ENCODE assay signal across 1 cellular context in the genomic region with DNA sequence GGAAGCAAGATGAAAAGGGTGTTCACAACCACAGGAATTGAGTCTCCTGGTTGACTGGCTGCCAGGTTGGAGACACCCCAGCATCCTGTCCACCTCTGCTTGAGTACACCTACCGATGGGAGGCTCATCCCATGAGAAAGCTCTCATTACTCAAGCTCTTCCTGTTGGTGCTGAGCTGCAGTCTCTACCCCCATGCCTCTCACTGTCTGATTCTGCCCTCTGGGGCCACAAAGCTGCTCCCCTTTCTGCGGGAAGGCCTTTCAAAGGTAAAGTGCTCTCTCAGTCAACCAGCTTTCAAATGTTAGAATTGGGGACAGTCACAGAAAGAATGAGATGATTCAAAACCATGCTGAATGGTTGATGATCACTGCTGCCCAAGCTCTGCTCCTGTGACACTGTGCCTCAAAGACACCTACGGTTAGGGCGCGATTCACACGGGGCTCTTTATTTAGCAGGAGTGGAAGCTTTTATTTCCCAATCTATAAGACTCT.
TF ChIP-seq lines count a peak whose summit lies in the region.

No MANE protein-coding gene starts in this region.

TF ChIP-seq in GM12878, 131 proteins besides CTCF, POLR2A, EP300 and RAD21 (continued from another document):
- TF ChIP-seq, protein P1, sequence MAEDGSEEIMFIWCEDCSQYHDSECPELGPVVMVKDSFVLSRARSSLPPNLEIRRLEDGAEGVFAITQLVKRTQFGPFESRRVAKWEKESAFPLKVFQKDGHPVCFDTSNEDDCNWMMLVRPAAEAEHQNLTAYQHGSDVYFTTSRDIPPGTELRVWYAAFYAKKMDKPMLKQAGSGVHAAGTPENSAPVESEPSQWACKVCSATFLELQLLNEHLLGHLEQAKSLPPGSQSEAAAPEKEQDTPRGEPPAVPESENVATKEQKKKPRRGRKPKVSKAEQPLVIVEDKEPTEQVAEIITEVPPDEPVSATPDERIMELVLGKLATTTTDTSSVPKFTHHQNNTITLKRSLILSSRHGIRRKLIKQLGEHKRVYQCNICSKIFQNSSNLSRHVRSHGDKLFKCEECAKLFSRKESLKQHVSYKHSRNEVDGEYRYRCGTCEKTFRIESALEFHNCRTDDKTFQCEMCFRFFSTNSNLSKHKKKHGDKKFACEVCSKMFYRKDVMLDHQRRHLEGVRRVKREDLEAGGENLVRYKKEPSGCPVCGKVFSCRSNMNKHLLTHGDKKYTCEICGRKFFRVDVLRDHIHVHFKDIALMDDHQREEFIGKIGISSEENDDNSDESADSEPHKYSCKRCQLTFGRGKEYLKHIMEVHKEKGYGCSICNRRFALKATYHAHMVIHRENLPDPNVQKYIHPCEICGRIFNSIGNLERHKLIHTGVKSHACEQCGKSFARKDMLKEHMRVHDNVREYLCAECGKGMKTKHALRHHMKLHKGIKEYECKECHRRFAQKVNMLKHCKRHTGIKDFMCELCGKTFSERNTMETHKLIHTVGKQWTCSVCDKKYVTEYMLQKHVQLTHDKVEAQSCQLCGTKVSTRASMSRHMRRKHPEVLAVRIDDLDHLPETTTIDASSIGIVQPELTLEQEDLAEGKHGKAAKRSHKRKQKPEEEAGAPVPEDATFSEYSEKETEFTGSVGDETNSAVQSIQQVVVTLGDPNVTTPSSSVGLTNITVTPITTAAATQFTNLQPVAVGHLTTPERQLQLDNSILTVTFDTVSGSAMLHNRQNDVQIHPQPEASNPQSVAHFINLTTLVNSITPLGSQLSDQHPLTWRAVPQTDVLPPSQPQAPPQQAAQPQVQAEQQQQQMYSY (CRISPR knock-in tag; IDR thresholded peaks at IDR 0.05), result no peak
- TF ChIP-seq, protein P2, sequence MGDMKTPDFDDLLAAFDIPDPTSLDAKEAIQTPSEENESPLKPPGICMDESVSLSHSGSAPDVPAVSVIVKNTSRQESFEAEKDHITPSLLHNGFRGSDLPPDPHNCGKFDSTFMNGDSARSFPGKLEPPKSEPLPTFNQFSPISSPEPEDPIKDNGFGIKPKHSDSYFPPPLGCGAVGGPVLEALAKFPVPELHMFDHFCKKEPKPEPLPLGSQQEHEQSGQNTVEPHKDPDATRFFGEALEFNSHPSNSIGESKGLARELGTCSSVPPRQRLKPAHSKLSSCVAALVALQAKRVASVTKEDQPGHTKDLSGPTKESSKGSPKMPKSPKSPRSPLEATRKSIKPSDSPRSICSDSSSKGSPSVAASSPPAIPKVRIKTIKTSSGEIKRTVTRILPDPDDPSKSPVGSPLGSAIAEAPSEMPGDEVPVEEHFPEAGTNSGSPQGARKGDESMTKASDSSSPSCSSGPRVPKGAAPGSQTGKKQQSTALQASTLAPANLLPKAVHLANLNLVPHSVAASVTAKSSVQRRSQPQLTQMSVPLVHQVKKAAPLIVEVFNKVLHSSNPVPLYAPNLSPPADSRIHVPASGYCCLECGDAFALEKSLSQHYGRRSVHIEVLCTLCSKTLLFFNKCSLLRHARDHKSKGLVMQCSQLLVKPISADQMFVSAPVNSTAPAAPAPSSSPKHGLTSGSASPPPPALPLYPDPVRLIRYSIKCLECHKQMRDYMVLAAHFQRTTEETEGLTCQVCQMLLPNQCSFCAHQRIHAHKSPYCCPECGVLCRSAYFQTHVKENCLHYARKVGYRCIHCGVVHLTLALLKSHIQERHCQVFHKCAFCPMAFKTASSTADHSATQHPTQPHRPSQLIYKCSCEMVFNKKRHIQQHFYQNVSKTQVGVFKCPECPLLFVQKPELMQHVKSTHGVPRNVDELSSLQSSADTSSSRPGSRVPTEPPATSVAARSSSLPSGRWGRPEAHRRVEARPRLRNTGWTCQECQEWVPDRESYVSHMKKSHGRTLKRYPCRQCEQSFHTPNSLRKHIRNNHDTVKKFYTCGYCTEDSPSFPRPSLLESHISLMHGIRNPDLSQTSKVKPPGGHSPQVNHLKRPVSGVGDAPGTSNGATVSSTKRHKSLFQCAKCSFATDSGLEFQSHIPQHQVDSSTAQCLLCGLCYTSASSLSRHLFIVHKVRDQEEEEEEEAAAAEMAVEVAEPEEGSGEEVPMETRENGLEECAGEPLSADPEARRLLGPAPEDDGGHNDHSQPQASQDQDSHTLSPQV (IDR thresholded peaks at IDR 0.05), result no peak
- no peak for TF ChIP-seq CHD1 (IDR thresholded peaks at IDR 0.05; ENCODE audit: low read depth, low read length)
- TF ChIP-seq KAT2A (conservative IDR thresholded peaks at IDR 0.05; ENCODE audit: control insufficient read depth, low read depth, low read length), result no peak
- TF ChIP-seq, protein P3, sequence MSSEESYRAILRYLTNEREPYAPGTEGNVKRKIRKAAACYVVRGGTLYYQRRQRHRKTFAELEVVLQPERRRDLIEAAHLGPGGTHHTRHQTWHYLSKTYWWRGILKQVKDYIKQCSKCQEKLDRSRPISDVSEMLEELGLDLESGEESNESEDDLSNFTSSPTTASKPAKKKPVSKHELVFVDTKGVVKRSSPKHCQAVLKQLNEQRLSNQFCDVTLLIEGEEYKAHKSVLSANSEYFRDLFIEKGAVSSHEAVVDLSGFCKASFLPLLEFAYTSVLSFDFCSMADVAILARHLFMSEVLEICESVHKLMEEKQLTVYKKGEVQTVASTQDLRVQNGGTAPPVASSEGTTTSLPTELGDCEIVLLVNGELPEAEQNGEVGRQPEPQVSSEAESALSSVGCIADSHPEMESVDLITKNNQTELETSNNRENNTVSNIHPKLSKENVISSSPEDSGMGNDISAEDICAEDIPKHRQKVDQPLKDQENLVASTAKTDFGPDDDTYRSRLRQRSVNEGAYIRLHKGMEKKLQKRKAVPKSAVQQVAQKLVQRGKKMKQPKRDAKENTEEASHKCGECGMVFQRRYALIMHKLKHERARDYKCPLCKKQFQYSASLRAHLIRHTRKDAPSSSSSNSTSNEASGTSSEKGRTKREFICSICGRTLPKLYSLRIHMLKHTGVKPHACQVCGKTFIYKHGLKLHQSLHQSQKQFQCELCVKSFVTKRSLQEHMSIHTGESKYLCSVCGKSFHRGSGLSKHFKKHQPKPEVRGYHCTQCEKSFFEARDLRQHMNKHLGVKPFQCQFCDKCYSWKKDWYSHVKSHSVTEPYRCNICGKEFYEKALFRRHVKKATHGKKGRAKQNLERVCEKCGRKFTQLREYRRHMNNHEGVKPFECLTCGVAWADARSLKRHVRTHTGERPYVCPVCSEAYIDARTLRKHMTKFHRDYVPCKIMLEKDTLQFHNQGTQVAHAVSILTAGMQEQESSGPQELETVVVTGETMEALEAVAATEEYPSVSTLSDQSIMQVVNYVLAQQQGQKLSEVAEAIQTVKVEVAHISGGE (CRISPR knock-in tag; IDR thresholded peaks at IDR 0.05), result no peak
- TF ChIP-seq TAF1 (IDR thresholded peaks at IDR 0.05; ENCODE audit: borderline replicate concordance, low read depth, low read length), result no peak
- TF ChIP-seq, protein P4, sequence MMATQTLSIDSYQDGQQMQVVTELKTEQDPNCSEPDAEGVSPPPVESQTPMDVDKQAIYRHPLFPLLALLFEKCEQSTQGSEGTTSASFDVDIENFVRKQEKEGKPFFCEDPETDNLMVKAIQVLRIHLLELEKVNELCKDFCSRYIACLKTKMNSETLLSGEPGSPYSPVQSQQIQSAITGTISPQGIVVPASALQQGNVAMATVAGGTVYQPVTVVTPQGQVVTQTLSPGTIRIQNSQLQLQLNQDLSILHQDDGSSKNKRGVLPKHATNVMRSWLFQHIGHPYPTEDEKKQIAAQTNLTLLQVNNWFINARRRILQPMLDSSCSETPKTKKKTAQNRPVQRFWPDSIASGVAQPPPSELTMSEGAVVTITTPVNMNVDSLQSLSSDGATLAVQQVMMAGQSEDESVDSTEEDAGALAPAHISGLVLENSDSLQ (IDR thresholded peaks at IDR 0.05), result no peak
- no peak for TF ChIP-seq BHLHE40 (IDR thresholded peaks at IDR 0.05; ENCODE audit: borderline replicate concordance in 1 of 2, low read depth in 2 of 2, low read length in 1 of 2)
- TF ChIP-seq SMAD5 (IDR thresholded peaks at IDR 0.05; ENCODE audit: low read depth), result no peak
- TF ChIP-seq MTA2 (IDR thresholded peaks at IDR 0.05; ENCODE audit: low read depth), result no peak
- TF ChIP-seq GABPA (IDR thresholded peaks at IDR 0.05; ENCODE audit: low read depth), result no peak
- TF ChIP-seq SMARCA5 (IDR thresholded peaks at IDR 0.05), result peak; percentile 78
- TF ChIP-seq EED (IDR thresholded peaks at IDR 0.05; ENCODE audit: low read depth), result no peak
